ENCODE assay signal across 1 cellular context in the genomic region with DNA sequence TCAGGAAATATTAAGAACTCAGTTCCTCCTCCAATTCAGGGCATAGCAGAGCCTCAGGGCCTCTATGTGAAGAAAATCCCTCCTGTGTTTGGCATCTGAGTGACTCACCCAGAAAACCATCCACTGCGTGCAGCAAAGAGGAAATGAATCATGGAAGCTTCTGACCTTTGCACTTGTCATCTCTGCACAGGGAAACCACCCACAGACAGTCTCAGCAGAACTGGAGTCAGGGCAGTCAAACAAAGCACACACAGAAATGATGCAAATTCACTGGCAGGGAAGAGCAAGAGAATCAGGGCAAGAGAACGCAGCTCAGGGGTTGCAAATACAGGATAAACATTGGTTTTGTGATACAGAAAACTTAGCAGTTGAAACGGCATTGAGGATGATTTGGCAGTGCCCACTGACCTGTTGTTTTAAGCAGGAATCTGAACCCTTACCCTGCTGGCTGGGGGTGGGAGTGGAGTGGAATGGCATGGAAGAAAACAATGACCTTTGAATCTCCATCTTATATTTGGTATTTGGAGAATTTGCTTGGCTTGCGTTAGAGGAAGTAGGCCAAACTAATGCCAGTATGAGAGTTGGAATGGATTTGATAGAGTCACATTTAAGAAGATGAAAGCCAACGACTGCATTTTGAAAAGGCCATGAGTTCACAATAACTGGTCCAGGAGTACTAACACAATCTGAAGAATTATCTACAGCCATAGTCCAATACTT.
A peak's percentile ranks its signal among the peaks of the same experiment; 100 is the strongest.
TF ChIP-seq lines count a peak whose summit lies in the region.

No MANE protein-coding gene starts in this region.

TF ChIP-seq in GM12878, 131 proteins besides CTCF, POLR2A, EP300 and RAD21 (continued from another document and continues in another):
- TF ChIP-seq, protein P1, sequence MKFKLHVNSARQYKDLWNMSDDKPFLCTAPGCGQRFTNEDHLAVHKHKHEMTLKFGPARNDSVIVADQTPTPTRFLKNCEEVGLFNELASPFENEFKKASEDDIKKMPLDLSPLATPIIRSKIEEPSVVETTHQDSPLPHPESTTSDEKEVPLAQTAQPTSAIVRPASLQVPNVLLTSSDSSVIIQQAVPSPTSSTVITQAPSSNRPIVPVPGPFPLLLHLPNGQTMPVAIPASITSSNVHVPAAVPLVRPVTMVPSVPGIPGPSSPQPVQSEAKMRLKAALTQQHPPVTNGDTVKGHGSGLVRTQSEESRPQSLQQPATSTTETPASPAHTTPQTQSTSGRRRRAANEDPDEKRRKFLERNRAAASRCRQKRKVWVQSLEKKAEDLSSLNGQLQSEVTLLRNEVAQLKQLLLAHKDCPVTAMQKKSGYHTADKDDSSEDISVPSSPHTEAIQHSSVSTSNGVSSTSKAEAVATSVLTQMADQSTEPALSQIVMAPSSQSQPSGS (IDR thresholded peaks at IDR 0.05; ENCODE audit: low read length): peak; percentile 94
- TF ChIP-seq TAF1 (IDR thresholded peaks at IDR 0.05; ENCODE audit: borderline replicate concordance, low read depth, low read length) (no peak), MEF2B (IDR thresholded peaks at IDR 0.05; ENCODE audit: partially characterized antibody, poor library complexity, severe bottlenecking) (peak; percentile 84), BCL11A (IDR thresholded peaks at IDR 0.05; ENCODE audit: low read depth, low read length) (peak; percentile 97), SPI1 (IDR thresholded peaks at IDR 0.05; ENCODE audit: borderline replicate concordance, insufficient read depth, low read depth, low read length) (peak; percentile 88), RAD51 (IDR thresholded peaks at IDR 0.05) (peak; percentile 59; the same call in 1 of the 2 replicates), SREBF1 (IDR thresholded peaks at IDR 0.05; ENCODE audit: low read length) (no peak), RB1 (IDR thresholded peaks at IDR 0.05; ENCODE audit: borderline replicate concordance) (no peak), YBX1 (IDR thresholded peaks at IDR 0.05) (no peak), TCF3 (IDR thresholded peaks at IDR 0.05; ENCODE audit: borderline replicate concordance, insufficient read depth, low read depth, low read length) (0 out of 2 replicates have a peak, but pooled peaks have one; percentile 44), FOXK2 (IDR thresholded peaks at IDR 0.05) (no peak), ATF7 (IDR thresholded peaks at IDR 0.05; ENCODE audit: low read depth) (peak; percentile 97), EZH2 (IDR thresholded peaks at IDR 0.05; ENCODE audit: borderline replicate concordance, control insufficient read depth, low read depth, low read length) (no peak), YY1 (IDR thresholded peaks at IDR 0.05; ENCODE audit: low read depth, low read length) (peak; percentile 74), CREB1 (IDR thresholded peaks at IDR 0.05; ENCODE audit: low read depth) (peak; percentile 85), CEBPB (IDR thresholded peaks at IDR 0.05; ENCODE audit: borderline replicate concordance in 1 of 2, low read depth in 2 of 2, low read length in 2 of 2) (no peak), SMAD5 (IDR thresholded peaks at IDR 0.05; ENCODE audit: low read depth) (no peak), NFYA (IDR thresholded peaks at IDR 0.05; ENCODE audit: borderline replicate concordance, low read depth, low read length) (no peak), CBX3 (IDR thresholded peaks at IDR 0.05; ENCODE audit: borderline replicate concordance, low read depth) (no peak), MTA2 (IDR thresholded peaks at IDR 0.05; ENCODE audit: low read depth) (peak; percentile 94), MTA3 (IDR thresholded peaks at IDR 0.05; ENCODE audit: borderline replicate concordance, low read length) (peak; percentile 31; the same call in 1 of the 2 replicates), RFX5 (IDR thresholded peaks at IDR 0.05; ENCODE audit: low read depth, low read length) (no peak), NR2C1 (IDR thresholded peaks at IDR 0.05) (peak; percentile 94), CREM (IDR thresholded peaks at IDR 0.05; ENCODE audit: low read depth) (peak; percentile 93), LARP7 (IDR thresholded peaks at IDR 0.05) (no peak), HCFC1 (IDR thresholded peaks at IDR 0.05; ENCODE audit: low read length) (0 out of 2 replicates have a peak, but pooled peaks have one; percentile 49), MEF2A (IDR thresholded peaks at IDR 0.05; ENCODE audit: insufficient read depth, low read depth, low read length) (peak; percentile 84)
- TF ChIP-seq, protein P2, sequence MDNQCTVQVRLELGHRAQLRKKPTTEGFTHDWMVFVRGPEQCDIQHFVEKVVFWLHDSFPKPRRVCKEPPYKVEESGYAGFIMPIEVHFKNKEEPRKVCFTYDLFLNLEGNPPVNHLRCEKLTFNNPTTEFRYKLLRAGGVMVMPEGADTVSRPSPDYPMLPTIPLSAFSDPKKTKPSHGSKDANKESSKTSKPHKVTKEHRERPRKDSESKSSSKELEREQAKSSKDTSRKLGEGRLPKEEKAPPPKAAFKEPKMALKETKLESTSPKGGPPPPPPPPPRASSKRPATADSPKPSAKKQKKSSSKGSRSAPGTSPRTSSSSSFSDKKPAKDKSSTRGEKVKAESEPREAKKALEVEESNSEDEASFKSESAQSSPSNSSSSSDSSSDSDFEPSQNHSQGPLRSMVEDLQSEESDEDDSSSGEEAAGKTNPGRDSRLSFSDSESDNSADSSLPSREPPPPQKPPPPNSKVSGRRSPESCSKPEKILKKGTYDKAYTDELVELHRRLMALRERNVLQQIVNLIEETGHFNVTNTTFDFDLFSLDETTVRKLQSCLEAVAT (IDR thresholded peaks at IDR 0.05): peak; percentile 100
- TF ChIP-seq, protein P3, sequence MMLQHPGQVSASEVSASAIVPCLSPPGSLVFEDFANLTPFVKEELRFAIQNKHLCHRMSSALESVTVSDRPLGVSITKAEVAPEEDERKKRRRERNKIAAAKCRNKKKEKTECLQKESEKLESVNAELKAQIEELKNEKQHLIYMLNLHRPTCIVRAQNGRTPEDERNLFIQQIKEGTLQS (IDR thresholded peaks at IDR 0.05; ENCODE audit: borderline replicate concordance, extremely low read depth, low read depth, low read length): no peak
- TF ChIP-seq, protein P4, sequence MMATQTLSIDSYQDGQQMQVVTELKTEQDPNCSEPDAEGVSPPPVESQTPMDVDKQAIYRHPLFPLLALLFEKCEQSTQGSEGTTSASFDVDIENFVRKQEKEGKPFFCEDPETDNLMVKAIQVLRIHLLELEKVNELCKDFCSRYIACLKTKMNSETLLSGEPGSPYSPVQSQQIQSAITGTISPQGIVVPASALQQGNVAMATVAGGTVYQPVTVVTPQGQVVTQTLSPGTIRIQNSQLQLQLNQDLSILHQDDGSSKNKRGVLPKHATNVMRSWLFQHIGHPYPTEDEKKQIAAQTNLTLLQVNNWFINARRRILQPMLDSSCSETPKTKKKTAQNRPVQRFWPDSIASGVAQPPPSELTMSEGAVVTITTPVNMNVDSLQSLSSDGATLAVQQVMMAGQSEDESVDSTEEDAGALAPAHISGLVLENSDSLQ (IDR thresholded peaks at IDR 0.05): peak; percentile 91
- TF ChIP-seq, protein P5, sequence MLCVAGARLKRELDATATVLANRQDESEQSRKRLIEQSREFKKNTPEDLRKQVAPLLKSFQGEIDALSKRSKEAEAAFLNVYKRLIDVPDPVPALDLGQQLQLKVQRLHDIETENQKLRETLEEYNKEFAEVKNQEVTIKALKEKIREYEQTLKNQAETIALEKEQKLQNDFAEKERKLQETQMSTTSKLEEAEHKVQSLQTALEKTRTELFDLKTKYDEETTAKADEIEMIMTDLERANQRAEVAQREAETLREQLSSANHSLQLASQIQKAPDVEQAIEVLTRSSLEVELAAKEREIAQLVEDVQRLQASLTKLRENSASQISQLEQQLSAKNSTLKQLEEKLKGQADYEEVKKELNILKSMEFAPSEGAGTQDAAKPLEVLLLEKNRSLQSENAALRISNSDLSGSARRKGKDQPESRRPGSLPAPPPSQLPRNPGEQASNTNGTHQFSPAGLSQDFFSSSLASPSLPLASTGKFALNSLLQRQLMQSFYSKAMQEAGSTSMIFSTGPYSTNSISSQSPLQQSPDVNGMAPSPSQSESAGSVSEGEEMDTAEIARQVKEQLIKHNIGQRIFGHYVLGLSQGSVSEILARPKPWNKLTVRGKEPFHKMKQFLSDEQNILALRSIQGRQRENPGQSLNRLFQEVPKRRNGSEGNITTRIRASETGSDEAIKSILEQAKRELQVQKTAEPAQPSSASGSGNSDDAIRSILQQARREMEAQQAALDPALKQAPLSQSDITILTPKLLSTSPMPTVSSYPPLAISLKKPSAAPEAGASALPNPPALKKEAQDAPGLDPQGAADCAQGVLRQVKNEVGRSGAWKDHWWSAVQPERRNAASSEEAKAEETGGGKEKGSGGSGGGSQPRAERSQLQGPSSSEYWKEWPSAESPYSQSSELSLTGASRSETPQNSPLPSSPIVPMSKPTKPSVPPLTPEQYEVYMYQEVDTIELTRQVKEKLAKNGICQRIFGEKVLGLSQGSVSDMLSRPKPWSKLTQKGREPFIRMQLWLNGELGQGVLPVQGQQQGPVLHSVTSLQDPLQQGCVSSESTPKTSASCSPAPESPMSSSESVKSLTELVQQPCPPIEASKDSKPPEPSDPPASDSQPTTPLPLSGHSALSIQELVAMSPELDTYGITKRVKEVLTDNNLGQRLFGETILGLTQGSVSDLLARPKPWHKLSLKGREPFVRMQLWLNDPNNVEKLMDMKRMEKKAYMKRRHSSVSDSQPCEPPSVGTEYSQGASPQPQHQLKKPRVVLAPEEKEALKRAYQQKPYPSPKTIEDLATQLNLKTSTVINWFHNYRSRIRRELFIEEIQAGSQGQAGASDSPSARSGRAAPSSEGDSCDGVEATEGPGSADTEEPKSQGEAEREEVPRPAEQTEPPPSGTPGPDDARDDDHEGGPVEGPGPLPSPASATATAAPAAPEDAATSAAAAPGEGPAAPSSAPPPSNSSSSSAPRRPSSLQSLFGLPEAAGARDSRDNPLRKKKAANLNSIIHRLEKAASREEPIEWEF (IDR thresholded peaks at IDR 0.05; ENCODE audit: insufficient replicate concordance, low read depth, low read length): peak; percentile 42
- TF ChIP-seq, protein P6, sequence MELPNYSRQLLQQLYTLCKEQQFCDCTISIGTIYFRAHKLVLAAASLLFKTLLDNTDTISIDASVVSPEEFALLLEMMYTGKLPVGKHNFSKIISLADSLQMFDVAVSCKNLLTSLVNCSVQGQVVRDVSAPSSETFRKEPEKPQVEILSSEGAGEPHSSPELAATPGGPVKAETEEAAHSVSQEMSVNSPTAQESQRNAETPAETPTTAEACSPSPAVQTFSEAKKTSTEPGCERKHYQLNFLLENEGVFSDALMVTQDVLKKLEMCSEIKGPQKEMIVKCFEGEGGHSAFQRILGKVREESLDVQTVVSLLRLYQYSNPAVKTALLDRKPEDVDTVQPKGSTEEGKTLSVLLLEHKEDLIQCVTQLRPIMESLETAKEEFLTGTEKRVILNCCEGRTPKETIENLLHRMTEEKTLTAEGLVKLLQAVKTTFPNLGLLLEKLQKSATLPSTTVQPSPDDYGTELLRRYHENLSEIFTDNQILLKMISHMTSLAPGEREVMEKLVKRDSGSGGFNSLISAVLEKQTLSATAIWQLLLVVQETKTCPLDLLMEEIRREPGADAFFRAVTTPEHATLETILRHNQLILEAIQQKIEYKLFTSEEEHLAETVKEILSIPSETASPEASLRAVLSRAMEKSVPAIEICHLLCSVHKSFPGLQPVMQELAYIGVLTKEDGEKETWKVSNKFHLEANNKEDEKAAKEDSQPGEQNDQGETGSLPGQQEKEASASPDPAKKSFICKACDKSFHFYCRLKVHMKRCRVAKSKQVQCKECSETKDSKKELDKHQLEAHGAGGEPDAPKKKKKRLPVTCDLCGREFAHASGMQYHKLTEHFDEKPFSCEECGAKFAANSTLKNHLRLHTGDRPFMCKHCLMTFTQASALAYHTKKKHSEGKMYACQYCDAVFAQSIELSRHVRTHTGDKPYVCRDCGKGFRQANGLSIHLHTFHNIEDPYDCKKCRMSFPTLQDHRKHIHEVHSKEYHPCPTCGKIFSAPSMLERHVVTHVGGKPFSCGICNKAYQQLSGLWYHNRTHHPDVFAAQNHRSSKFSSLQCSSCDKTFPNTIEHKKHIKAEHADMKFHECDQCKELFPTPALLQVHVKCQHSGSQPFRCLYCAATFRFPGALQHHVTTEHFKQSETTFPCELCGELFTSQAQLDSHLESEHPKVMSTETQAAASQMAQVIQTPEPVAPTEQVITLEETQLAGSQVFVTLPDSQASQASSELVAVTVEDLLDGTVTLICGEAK (IDR thresholded peaks at IDR 0.05; ENCODE audit: borderline replicate concordance): peak; percentile 34; the same call in 1 of the 2 replicates
- TF ChIP-seq, protein P7, sequence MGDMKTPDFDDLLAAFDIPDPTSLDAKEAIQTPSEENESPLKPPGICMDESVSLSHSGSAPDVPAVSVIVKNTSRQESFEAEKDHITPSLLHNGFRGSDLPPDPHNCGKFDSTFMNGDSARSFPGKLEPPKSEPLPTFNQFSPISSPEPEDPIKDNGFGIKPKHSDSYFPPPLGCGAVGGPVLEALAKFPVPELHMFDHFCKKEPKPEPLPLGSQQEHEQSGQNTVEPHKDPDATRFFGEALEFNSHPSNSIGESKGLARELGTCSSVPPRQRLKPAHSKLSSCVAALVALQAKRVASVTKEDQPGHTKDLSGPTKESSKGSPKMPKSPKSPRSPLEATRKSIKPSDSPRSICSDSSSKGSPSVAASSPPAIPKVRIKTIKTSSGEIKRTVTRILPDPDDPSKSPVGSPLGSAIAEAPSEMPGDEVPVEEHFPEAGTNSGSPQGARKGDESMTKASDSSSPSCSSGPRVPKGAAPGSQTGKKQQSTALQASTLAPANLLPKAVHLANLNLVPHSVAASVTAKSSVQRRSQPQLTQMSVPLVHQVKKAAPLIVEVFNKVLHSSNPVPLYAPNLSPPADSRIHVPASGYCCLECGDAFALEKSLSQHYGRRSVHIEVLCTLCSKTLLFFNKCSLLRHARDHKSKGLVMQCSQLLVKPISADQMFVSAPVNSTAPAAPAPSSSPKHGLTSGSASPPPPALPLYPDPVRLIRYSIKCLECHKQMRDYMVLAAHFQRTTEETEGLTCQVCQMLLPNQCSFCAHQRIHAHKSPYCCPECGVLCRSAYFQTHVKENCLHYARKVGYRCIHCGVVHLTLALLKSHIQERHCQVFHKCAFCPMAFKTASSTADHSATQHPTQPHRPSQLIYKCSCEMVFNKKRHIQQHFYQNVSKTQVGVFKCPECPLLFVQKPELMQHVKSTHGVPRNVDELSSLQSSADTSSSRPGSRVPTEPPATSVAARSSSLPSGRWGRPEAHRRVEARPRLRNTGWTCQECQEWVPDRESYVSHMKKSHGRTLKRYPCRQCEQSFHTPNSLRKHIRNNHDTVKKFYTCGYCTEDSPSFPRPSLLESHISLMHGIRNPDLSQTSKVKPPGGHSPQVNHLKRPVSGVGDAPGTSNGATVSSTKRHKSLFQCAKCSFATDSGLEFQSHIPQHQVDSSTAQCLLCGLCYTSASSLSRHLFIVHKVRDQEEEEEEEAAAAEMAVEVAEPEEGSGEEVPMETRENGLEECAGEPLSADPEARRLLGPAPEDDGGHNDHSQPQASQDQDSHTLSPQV (IDR thresholded peaks at IDR 0.05): peak; percentile 66; the same call in 1 of the 2 replicates
